ENCODE assay signal across 8 cellular contexts in genomic region chr20:32357869-32358631, GRCh38. TPM values are rescaled to one million over a fixed set of nuclear protein-coding genes. Genes with fewer than 3 reads are reported as not detected.
A peak's percentile ranks its signal among the peaks of the same experiment; 100 is the strongest.
DNase-seq lines count a peak whose midpoint lies in the region; ATAC-seq and TF ChIP-seq lines count a peak whose summit lies in the region.

TSS of gene ASXL1 (plus strand) at chr20:32358331. CDS start at chr20:32358776, 445 bp downstream.

- DNase-seq in AML-193 (lab: John Stamatoyannopoulos, UW) = peak; percentile 91
- DNase-seq in NCI-H510A treated with DMSO at 0.1 percent for 48 hours (lab: John Stamatoyannopoulos, UW) = peak; percentile 96
- DNase-seq in activated CD4-positive, alpha-beta T cell treated with anti-CD3 and anti-CD28 coated beads for 24 hours (ENCODE audit: low read depth in 2 of 2) = peak; percentile 91 to 93
- DNase-seq in chondrocyte (ENCODE audit: low spot score) = peak; percentile 100
- DNase-seq in kidney epithelial cell (ENCODE audit: low read depth) = peak; percentile 85
- DNase-seq in stimulated activated CD4-positive, alpha-beta T cell treated with anti-CD3 and anti-CD28 coated beads, Interleukin-15, amount 100 ng/mL, for 48 hours (ENCODE audit: low read depth in 2 of 2) = peak; percentile 95 to 96

- peaks cover 70% of the 10 kb centered on the region for H3K4me1 Mint-ChIP-seq in chondrocyte (ENCODE audit: low read depth)

- H3K36me3 Mint-ChIP-seq in chondrocyte (ENCODE audit: low read depth) = no peaks in the 10 kb centered on the region

- peak; percentile 80 for ATAC-seq in HG03432 (IDR thresholded peaks at IDR 0.05; ENCODE audit: unreplicated experiment)

- no peaks in the 10 kb centered on the region for H3K27me3 Mint-ChIP-seq in chondrocyte (ENCODE audit: low read depth)

- peak within 1 kb of the TSS; percentile 98 for H3K4me3 Mint-ChIP-seq in chondrocyte (ENCODE audit: unreplicated experiment)

- TF ChIP-seq CTCF in chondrocyte (IDR thresholded peaks at IDR 0.05) (no peak), kidney epithelial cell (IDR thresholded peaks at IDR 0.05; ENCODE audit: insufficient read depth, low read length, poor library complexity, severe bottlenecking) (no peak)

- peaks cover 3% of the 10 kb centered on the region for H3K9me3 Mint-ChIP-seq in chondrocyte (ENCODE audit: low read depth)

- peak within 1 kb of the TSS; percentile 49 for H3K4me3 ChIP-seq in kidney epithelial cell (ENCODE audit: low read depth, low read length)

- H3K36me3 ChIP-seq in kidney epithelial cell (ENCODE audit: control insufficient read depth, insufficient read depth, low read length) = no peaks in the 10 kb centered on the region

- H3K27ac Mint-ChIP-seq in chondrocyte (ENCODE audit: unreplicated experiment) = peak within 1 kb of the TSS; percentile 100

- H3K27me3 ChIP-seq in kidney epithelial cell (ENCODE audit: control insufficient read depth, insufficient read depth, low read length) = no peaks in the 10 kb centered on the region

- peak; percentile 69 for TF ChIP-seq POLR2A in GM19099 (IDR thresholded peaks at IDR 0.05; ENCODE audit: extremely low read depth, insufficient read length, low read depth)

RNA-seq across cellular contexts. Expression of gene ASXL1, which starts in this region (rescaled TPM):
- total RNA-seq in chondrocyte (59.9 to 92.6 TPM (median 78.9 TPM) in 3 replicates), kidney epithelial cell (27.5 and 31.6 TPM in 2 replicates)

Comparison
In these comparisons a context has a peak if more than half of its experiments do, and no peak if none do; other contexts are left out.
1. Peak in every context shown above with its lines: DNase-seq, ATAC-seq and H3K4me3 ChIP-seq.